Comparison of ENCODE assay signal across 1 cellular context in the genomic region with DNA sequence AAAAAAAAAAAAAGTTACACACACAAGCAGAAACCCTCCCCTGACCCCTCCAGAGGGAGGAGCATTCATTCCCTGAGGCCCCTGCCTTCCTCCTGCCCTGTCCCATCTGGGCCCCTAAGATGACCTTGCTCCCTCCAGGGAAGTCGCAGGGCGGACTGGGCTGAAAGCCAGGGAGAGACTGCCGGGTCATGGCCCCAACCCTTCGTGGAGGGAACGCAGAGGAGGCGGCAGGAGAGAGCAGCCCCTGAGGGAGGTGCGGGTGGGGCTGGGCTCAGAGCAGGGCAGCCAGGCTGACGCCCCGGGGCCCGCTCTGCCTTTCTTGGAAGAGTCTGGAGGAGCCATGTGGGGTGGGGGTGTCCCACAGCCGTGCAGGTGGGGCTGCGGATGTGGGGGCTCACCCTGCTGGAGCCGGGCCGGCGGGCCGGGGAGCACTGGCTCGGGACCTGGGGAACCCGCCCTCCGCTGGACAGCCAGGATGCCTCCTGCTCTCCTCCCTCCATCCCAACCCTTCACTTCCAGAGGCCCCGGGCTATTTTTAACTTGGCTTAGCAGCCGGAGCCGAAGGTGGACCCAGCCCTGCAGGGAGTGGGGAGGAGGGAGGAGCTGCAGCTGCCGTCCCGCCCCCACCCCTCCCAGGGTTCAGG.
A peak's percentile ranks its signal among the peaks of the same experiment; 100 is the strongest.
TF ChIP-seq lines count a peak whose summit lies in the region.

No MANE protein-coding gene starts in this region.

TF ChIP-seq in HEK293, 187 proteins besides CTCF, POLR2A, EP300 and RAD21 (continued from another document and continues in another):
- TF ChIP-seq, protein P1, sequence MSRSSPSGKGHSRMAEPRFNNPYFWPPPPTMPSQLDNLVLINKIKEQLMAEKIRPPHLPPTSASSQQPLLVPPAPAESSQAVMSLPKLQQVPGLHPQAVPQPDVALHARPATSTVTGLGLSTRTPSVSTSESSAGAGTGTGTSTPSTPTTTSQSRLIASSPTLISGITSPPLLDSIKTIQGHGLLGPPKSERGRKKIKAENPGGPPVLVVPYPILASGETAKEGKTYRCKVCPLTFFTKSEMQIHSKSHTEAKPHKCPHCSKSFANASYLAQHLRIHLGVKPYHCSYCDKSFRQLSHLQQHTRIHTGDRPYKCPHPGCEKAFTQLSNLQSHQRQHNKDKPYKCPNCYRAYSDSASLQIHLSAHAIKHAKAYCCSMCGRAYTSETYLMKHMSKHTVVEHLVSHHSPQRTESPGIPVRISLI (tag by site-specific recombination; IDR thresholded peaks at IDR 0.05), result no peak
- TF ChIP-seq ZNF658 (tag by site-specific recombination; IDR thresholded peaks at IDR 0.05) (no peak), ZNF155 (tag by site-specific recombination; IDR thresholded peaks at IDR 0.05) (no peak), ZNF146 (tag by site-specific recombination; IDR thresholded peaks at IDR 0.05) (no peak), ZNF2 (tag by site-specific recombination; IDR thresholded peaks at IDR 0.05) (no peak), ZNF426 (tag by site-specific recombination; IDR thresholded peaks at IDR 0.05) (no peak), SCRT2 (tag by site-specific recombination; IDR thresholded peaks at IDR 0.05) (no peak), ZNF549 (tag by site-specific recombination; IDR thresholded peaks at IDR 0.05) (no peak), ZNF133 (tag by site-specific recombination; IDR thresholded peaks at IDR 0.05) (no peak), ZNF660 (tag by site-specific recombination; IDR thresholded peaks at IDR 0.05) (no peak), ZNF114 (tag by site-specific recombination; IDR thresholded peaks at IDR 0.05) (no peak), ZNF341 (tag by site-specific recombination; IDR thresholded peaks at IDR 0.05; ENCODE audit: low read depth) (peak; percentile 82), ZNF132 (tag by site-specific recombination; IDR thresholded peaks at IDR 0.05; ENCODE audit: borderline replicate concordance) (no peak), ZBTB20 (tag by site-specific recombination; IDR thresholded peaks at IDR 0.05) (0 out of 2 replicates have a peak, but pooled peaks have one; percentile 18), ZNF843 (tag by site-specific recombination; IDR thresholded peaks at IDR 0.05) (no peak), ZNF624 (tag by site-specific recombination; IDR thresholded peaks at IDR 0.05) (no peak), ZNF664 (tag by site-specific recombination; IDR thresholded peaks at IDR 0.05) (no peak), ZNF626 (tag by site-specific recombination; IDR thresholded peaks at IDR 0.05) (no peak), ZNF555 (tag by site-specific recombination; conservative IDR thresholded peaks at IDR 0.05) (no peak), ZNF16 (tag by site-specific recombination; IDR thresholded peaks at IDR 0.05; ENCODE audit: low read depth) (no peak), YY2 (tag by site-specific recombination; IDR thresholded peaks at IDR 0.05) (no peak), ZNF510 (tag by site-specific recombination; IDR thresholded peaks at IDR 0.05; ENCODE audit: insufficient replicate concordance) (no peak), ZNF621 (tag by site-specific recombination; IDR thresholded peaks at IDR 0.05) (no peak), ZXDB (tag by site-specific recombination; IDR thresholded peaks at IDR 0.05) (no peak), ZNF473 (tag by site-specific recombination; IDR thresholded peaks at IDR 0.05) (no peak), ZNF394 (tag by site-specific recombination; IDR thresholded peaks at IDR 0.05; ENCODE audit: borderline replicate concordance) (no peak), GLIS2 (tag by site-specific recombination; IDR thresholded peaks at IDR 0.05) (peak; percentile 82), ZNF335 (tag by site-specific recombination; conservative IDR thresholded peaks at IDR 0.05) (peak; percentile 58), SCRT1 (tag by site-specific recombination; IDR thresholded peaks at IDR 0.05; ENCODE audit: borderline replicate concordance) (no peak), ZFP3 (tag by site-specific recombination; IDR thresholded peaks at IDR 0.05; ENCODE audit: low read depth) (no peak), KLF10 (tag by site-specific recombination; IDR thresholded peaks at IDR 0.05) (no peak), ZNF600 (tag by site-specific recombination; IDR thresholded peaks at IDR 0.05) (peak; percentile 55), ZNF830 (tag by site-specific recombination; IDR thresholded peaks at IDR 0.05; ENCODE audit: low read depth) (no peak), ZNF521 (tag by site-specific recombination; IDR thresholded peaks at IDR 0.05) (no peak), TRIM28 (IDR thresholded peaks at IDR 0.05; ENCODE audit: borderline replicate concordance, low read length) (no peak), ZNF776 (tag by site-specific recombination; IDR thresholded peaks at IDR 0.05; ENCODE audit: borderline replicate concordance) (no peak), ZNF530 (tag by site-specific recombination; IDR thresholded peaks at IDR 0.05; ENCODE audit: low read depth) (no peak), ZBTB8A (tag by site-specific recombination; IDR thresholded peaks at IDR 0.05) (peak; percentile 79), ZNF391 (tag by site-specific recombination; IDR thresholded peaks at IDR 0.05; ENCODE audit: borderline replicate concordance, low read depth) (no peak)
- TF ChIP-seq, protein P2, sequence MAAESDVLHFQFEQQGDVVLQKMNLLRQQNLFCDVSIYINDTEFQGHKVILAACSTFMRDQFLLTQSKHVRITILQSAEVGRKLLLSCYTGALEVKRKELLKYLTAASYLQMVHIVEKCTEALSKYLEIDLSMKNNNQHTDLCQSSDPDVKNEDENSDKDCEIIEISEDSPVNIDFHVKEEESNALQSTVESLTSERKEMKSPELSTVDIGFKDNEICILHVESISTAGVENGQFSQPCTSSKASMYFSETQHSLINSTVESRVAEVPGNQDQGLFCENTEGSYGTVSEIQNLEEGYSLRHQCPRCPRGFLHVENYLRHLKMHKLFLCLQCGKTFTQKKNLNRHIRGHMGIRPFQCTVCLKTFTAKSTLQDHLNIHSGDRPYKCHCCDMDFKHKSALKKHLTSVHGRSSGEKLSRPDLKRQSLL (tag by site-specific recombination; IDR thresholded peaks at IDR 0.05), result no peak
- TF ChIP-seq, protein P3, sequence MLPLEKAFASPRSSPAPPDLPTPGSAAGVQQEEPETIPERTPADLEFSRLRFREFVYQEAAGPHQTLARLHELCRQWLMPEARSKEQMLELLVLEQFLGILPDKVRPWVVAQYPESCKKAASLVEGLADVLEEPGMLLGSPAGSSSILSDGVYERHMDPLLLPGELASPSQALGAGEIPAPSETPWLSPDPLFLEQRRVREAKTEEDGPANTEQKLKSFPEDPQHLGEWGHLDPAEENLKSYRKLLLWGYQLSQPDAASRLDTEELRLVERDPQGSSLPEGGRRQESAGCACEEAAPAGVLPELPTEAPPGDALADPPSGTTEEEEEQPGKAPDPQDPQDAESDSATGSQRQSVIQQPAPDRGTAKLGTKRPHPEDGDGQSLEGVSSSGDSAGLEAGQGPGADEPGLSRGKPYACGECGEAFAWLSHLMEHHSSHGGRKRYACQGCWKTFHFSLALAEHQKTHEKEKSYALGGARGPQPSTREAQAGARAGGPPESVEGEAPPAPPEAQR (tag by site-specific recombination; IDR thresholded peaks at IDR 0.05), result no peak
- TF ChIP-seq, protein P4, sequence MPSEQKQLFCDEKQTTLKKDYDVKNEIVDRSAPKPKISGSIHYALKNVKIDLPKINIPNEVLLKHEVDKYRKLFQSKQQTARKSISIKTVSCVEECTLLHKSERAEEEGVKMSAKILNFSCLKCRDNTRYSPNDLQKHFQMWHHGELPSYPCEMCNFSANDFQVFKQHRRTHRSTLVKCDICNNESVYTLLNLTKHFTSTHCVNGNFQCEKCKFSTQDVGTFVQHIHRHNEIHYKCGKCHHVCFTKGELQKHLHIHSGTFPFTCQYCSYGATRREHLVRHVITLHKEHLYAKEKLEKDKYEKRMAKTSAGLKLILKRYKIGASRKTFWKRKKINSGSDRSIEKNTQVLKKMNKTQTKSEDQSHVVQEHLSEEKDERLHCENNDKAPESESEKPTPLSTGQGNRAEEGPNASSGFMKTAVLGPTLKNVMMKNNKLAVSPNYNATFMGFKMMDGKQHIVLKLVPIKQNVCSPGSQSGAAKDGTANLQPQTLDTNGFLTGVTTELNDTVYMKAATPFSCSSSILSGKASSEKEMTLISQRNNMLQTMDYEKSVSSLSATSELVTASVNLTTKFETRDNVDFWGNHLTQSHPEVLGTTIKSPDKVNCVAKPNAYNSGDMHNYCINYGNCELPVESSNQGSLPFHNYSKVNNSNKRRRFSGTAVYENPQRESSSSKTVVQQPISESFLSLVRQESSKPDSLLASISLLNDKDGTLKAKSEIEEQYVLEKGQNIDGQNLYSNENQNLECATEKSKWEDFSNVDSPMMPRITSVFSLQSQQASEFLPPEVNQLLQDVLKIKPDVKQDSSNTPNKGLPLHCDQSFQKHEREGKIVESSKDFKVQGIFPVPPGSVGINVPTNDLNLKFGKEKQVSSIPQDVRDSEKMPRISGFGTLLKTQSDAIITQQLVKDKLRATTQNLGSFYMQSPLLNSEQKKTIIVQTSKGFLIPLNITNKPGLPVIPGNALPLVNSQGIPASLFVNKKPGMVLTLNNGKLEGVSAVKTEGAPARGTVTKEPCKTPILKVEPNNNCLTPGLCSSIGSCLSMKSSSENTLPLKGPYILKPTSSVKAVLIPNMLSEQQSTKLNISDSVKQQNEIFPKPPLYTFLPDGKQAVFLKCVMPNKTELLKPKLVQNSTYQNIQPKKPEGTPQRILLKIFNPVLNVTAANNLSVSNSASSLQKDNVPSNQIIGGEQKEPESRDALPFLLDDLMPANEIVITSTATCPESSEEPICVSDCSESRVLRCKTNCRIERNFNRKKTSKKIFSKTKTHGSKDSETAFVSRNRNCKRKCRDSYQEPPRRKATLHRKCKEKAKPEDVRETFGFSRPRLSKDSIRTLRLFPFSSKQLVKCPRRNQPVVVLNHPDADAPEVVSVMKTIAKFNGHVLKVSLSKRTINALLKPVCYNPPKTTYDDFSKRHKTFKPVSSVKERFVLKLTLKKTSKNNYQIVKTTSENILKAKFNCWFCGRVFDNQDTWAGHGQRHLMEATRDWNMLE (tag by site-specific recombination; conservative IDR thresholded peaks at IDR 0.05; ENCODE audit: low read depth), result no peak
- TF ChIP-seq, protein P5, sequence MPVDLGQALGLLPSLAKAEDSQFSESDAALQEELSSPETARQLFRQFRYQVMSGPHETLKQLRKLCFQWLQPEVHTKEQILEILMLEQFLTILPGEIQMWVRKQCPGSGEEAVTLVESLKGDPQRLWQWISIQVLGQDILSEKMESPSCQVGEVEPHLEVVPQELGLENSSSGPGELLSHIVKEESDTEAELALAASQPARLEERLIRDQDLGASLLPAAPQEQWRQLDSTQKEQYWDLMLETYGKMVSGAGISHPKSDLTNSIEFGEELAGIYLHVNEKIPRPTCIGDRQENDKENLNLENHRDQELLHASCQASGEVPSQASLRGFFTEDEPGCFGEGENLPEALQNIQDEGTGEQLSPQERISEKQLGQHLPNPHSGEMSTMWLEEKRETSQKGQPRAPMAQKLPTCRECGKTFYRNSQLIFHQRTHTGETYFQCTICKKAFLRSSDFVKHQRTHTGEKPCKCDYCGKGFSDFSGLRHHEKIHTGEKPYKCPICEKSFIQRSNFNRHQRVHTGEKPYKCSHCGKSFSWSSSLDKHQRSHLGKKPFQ (tag by site-specific recombination; IDR thresholded peaks at IDR 0.05), result no peak
- TF ChIP-seq, protein P6, sequence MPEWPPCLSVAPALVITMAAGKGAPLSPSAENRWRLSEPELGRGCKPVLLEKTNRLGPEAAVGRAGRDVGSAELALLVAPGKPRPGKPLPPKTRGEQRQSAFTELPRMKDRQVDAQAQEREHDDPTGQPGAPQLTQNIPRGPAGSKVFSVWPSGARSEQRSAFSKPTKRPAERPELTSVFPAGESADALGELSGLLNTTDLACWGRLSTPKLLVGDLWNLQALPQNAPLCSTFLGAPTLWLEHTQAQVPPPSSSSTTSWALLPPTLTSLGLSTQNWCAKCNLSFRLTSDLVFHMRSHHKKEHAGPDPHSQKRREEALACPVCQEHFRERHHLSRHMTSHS (tag by site-specific recombination; IDR thresholded peaks at IDR 0.05), result no peak
- TF ChIP-seq, protein P7, sequence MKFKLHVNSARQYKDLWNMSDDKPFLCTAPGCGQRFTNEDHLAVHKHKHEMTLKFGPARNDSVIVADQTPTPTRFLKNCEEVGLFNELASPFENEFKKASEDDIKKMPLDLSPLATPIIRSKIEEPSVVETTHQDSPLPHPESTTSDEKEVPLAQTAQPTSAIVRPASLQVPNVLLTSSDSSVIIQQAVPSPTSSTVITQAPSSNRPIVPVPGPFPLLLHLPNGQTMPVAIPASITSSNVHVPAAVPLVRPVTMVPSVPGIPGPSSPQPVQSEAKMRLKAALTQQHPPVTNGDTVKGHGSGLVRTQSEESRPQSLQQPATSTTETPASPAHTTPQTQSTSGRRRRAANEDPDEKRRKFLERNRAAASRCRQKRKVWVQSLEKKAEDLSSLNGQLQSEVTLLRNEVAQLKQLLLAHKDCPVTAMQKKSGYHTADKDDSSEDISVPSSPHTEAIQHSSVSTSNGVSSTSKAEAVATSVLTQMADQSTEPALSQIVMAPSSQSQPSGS (tag by site-specific recombination; IDR thresholded peaks at IDR 0.05; ENCODE audit: low read depth), result no peak
- TF ChIP-seq, protein P8, sequence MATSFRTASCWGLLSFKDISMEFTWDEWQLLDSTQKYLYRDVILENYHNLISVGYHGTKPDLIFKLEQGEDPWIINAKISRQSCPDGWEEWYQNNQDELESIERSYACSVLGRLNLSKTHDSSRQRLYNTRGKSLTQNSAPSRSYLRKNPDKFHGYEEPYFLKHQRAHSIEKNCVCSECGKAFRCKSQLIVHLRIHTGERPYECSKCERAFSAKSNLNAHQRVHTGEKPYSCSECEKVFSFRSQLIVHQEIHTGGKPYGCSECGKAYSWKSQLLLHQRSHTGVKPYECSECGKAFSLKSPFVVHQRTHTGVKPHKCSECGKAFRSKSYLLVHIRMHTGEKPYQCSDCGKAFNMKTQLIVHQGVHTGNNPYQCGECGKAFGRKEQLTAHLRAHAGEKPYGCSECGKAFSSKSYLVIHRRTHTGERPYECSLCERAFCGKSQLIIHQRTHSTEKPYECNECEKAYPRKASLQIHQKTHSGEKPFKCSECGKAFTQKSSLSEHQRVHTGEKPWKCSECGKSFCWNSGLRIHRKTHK (tag by site-specific recombination; IDR thresholded peaks at IDR 0.05), result no peak
- TF ChIP-seq, protein P9, sequence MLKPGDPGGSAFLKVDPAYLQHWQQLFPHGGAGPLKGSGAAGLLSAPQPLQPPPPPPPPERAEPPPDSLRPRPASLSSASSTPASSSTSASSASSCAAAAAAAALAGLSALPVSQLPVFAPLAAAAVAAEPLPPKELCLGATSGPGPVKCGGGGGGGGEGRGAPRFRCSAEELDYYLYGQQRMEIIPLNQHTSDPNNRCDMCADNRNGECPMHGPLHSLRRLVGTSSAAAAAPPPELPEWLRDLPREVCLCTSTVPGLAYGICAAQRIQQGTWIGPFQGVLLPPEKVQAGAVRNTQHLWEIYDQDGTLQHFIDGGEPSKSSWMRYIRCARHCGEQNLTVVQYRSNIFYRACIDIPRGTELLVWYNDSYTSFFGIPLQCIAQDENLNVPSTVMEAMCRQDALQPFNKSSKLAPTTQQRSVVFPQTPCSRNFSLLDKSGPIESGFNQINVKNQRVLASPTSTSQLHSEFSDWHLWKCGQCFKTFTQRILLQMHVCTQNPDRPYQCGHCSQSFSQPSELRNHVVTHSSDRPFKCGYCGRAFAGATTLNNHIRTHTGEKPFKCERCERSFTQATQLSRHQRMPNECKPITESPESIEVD (tag by site-specific recombination; IDR thresholded peaks at IDR 0.05), result no peak
